In genomic region chr17:6374761-6375312, GRCh38 we compare ENCODE assay signal across 8 cellular contexts.
DNase-seq lines count a peak whose midpoint lies in the region; ATAC-seq and TF ChIP-seq lines count a peak whose summit lies in the region.

No MANE protein-coding gene starts in this region.

- peak; percentile 7 for DNase-seq in activated T-cell treated with anti-CD3 and anti-CD28 coated beads, Interleukin-2, amount 50 U/mL, for 4 hours
- peak; percentile 74 for DNase-seq in iPS-NIHi11 (ENCODE audit: low spot score)
- DNase-seq in stimulated activated CD8-positive, alpha-beta memory T cell treated with anti-CD3 and anti-CD28 coated beads, Interleukin-15, amount 100 ng/mL, for 4 hours (ENCODE audit: low read depth in 2 of 2): peak; percentile 10 to 29
- no peak for DNase-seq in erythroblast (lab: John Stamatoyannopoulos, UW)
- no peak for DNase-seq in left lobe of liver (ENCODE audit: low spot score)
- DNase-seq in MM.1S: no peak

- H3K9me3 Mint-ChIP-seq in activated T-cell treated with anti-CD3 and anti-CD28 coated beads, Interleukin-2, amount 50 U/mL, for 4 hours: peaks cover 4% of the 10 kb centered on the region

- no peak overlapping the region for H2AFZ ChIP-seq in MM.1S (ENCODE audit: low read length)

- peaks cover 25% of the 10 kb centered on the region for H3K27me3 Mint-ChIP-seq in activated T-cell treated with anti-CD3 and anti-CD28 coated beads, Interleukin-2, amount 50 U/mL, for 4 hours (ENCODE audit: low read depth)

- H3K27ac ChIP-seq in HUES6 (ENCODE audit: low read depth, low read length): no peak overlapping the region
- no peak overlapping the region for H3K27ac ChIP-seq in MM.1S (ENCODE audit: low read length)

- H3K27me3 ChIP-seq in HUES6 (ENCODE audit: control insufficient read depth, insufficient read depth, low read length) (no peaks in the 10 kb centered on the region), MM.1S (replicated peaks; ENCODE audit: insufficient read depth, low read length) (no peaks in the 10 kb centered on the region; the same call in 1 of the 2 replicates)

- H3K4me1 ChIP-seq in HUES6 (ENCODE audit: control insufficient read depth, insufficient read depth, low read length) (peaks cover 12% of the 10 kb centered on the region), MM.1S (ENCODE audit: low read length) (no peaks in the 10 kb centered on the region)

- H3K4me3 ChIP-seq in HUES6 (ENCODE audit: low read depth, low read length): peak overlapping the region; percentile 23; the same call in 1 of the 2 replicates
- H3K4me3 ChIP-seq in MM.1S (ENCODE audit: low read length): no peak overlapping the region

- H3K9me3 ChIP-seq in HUES6 (ENCODE audit: control insufficient read depth, insufficient read depth, low read depth, low read length) (peaks cover 3% of the 10 kb centered on the region; the same call in 1 of the 2 replicates), MM.1S (replicated peaks; ENCODE audit: insufficient read depth, low read length) (no peaks in the 10 kb centered on the region)

- no peaks in the 10 kb centered on the region for H3F3A ChIP-seq in MM.1S (ENCODE audit: insufficient read depth, low read length)

- ATAC-seq in activated T-cell treated with anti-CD3 and anti-CD28 coated beads, Interleukin-2, amount 50 U/mL, for 4 hours: peak; percentile 92 to 93
- ATAC-seq in GM21526 (IDR thresholded peaks at IDR 0.05; ENCODE audit: low FRiP score, unreplicated experiment): no peak
- no peak for ATAC-seq in left lobe of liver

- no peaks in the 10 kb centered on the region for H3K36me3 ChIP-seq in HUES6 (ENCODE audit: control insufficient read depth, insufficient read depth, low read length)
- no peaks in the 10 kb centered on the region for H3K36me3 ChIP-seq in MM.1S (replicated peaks; ENCODE audit: insufficient read depth, low read length)

- no peaks in the 10 kb centered on the region for H3K36me3 Mint-ChIP-seq in activated T-cell treated with anti-CD3 and anti-CD28 coated beads, Interleukin-2, amount 50 U/mL, for 4 hours (ENCODE audit: insufficient read depth)

- H3K4me2 ChIP-seq in MM.1S (ENCODE audit: low read depth, low read length): no peak overlapping the region

- no peak overlapping the region for H3K9ac ChIP-seq in HUES6 (ENCODE audit: low read length)
- no peak overlapping the region for H3K9ac ChIP-seq in MM.1S (ENCODE audit: low read length)

- no peaks in the 10 kb centered on the region for H3K9me2 ChIP-seq in MM.1S (replicated peaks; ENCODE audit: insufficient read depth, low read length)

- H3K4me3 Mint-ChIP-seq in activated T-cell treated with anti-CD3 and anti-CD28 coated beads, Interleukin-2, amount 50 U/mL, for 4 hours: no peak overlapping the region

- H3K4me1 Mint-ChIP-seq in activated T-cell treated with anti-CD3 and anti-CD28 coated beads, Interleukin-2, amount 50 U/mL, for 4 hours (ENCODE audit: low read depth): peaks cover 18% of the 10 kb centered on the region

- no peak for TF ChIP-seq POLR2A in erythroblast (IDR thresholded peaks at IDR 0.05; ENCODE audit: low read length)

- H3K79me2 ChIP-seq in MM.1S (ENCODE audit: low read length): no peaks in the 10 kb centered on the region

- no peak for TF ChIP-seq CTCF in MM.1S (IDR thresholded peaks at IDR 0.05; ENCODE audit: low read length)

- H4K20me1 ChIP-seq in MM.1S (ENCODE audit: insufficient read depth, low read length): no peaks in the 10 kb centered on the region

Comparison
In these comparisons a context has a peak if more than half of its experiments do, and no peak if none do; other contexts are left out.
1. ATAC-seq: peak in activated T-cell treated with anti-CD3 and anti-CD28 coated beads, Interleukin-2, amount 50 U/mL, for 4 hours (2 of 2); none in GM21526 (single experiment) and left lobe of liver (single experiment).
2. DNase-seq: peak in activated T-cell treated with anti-CD3 and anti-CD28 coated beads, Interleukin-2, amount 50 U/mL, for 4 hours (single experiment), iPS-NIHi11 (single experiment) and stimulated activated CD8-positive, alpha-beta memory T cell treated with anti-CD3 and anti-CD28 coated beads, Interleukin-15, amount 100 ng/mL, for 4 hours (2 of 2); none in erythroblast (0 of 2), left lobe of liver (single experiment) and MM.1S (single experiment).